In the genomic region with DNA sequence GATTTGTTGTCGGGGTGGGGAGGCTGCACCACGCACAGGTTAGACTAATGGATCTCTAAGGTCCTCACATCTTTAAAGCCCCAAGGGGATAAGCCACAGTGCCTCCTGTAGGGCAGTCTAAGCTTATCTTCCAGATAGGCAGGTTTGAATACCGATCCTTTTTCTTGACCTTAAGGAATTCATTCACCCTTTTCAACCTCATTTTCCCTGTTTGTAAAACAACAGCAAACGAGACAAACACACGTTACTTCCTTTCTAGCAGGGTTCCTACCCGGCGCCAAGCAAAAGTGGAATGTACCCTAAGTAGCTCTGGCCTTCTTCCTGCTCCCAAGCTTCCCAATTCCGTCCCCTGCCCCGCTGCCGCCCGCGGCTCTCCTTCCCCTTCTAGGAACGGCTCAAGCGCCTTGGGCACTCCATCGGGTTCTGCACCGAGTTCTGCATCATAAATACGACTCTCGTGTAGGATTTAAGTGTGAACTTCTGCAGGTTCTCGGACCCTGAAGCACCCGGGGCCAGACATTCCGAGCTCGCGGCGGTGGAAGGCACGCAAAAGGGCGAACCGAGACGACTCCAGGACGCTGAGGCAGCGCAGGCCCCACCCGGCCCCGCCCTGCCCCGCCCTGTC, we compare ENCODE assay signal across 1 cellular context.
A peak's percentile ranks its signal among the peaks of the same experiment; 100 is the strongest.
TF ChIP-seq lines count a peak whose summit lies in the region.

No MANE protein-coding gene starts in this region.

TF ChIP-seq in HEK293, 187 proteins besides CTCF, POLR2A, EP300 and RAD21 (continued from another document):
- TF ChIP-seq, protein P1, sequence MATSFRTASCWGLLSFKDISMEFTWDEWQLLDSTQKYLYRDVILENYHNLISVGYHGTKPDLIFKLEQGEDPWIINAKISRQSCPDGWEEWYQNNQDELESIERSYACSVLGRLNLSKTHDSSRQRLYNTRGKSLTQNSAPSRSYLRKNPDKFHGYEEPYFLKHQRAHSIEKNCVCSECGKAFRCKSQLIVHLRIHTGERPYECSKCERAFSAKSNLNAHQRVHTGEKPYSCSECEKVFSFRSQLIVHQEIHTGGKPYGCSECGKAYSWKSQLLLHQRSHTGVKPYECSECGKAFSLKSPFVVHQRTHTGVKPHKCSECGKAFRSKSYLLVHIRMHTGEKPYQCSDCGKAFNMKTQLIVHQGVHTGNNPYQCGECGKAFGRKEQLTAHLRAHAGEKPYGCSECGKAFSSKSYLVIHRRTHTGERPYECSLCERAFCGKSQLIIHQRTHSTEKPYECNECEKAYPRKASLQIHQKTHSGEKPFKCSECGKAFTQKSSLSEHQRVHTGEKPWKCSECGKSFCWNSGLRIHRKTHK (tag by site-specific recombination; IDR thresholded peaks at IDR 0.05), result no peak
- no peak for TF ChIP-seq ZNF791 (tag by site-specific recombination; IDR thresholded peaks at IDR 0.05)
- TF ChIP-seq ZNF174 (tag by site-specific recombination; IDR thresholded peaks at IDR 0.05), result no peak
- TF ChIP-seq GLIS1 (tag by site-specific recombination; IDR thresholded peaks at IDR 0.05), result no peak
- TF ChIP-seq, protein P2, sequence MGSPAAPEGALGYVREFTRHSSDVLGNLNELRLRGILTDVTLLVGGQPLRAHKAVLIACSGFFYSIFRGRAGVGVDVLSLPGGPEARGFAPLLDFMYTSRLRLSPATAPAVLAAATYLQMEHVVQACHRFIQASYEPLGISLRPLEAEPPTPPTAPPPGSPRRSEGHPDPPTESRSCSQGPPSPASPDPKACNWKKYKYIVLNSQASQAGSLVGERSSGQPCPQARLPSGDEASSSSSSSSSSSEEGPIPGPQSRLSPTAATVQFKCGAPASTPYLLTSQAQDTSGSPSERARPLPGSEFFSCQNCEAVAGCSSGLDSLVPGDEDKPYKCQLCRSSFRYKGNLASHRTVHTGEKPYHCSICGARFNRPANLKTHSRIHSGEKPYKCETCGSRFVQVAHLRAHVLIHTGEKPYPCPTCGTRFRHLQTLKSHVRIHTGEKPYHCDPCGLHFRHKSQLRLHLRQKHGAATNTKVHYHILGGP (tag by site-specific recombination; IDR thresholded peaks at IDR 0.05), result peak; percentile 72
- TF ChIP-seq, protein P3, sequence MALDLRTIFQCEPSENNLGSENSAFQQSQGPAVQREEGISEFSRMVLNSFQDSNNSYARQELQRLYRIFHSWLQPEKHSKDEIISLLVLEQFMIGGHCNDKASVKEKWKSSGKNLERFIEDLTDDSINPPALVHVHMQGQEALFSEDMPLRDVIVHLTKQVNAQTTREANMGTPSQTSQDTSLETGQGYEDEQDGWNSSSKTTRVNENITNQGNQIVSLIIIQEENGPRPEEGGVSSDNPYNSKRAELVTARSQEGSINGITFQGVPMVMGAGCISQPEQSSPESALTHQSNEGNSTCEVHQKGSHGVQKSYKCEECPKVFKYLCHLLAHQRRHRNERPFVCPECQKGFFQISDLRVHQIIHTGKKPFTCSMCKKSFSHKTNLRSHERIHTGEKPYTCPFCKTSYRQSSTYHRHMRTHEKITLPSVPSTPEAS (tag by site-specific recombination; IDR thresholded peaks at IDR 0.05), result no peak
- TF ChIP-seq ZNF830 (tag by site-specific recombination; IDR thresholded peaks at IDR 0.05; ENCODE audit: low read depth), result no peak
- 0 out of 2 replicates have a peak, but pooled peaks have one; percentile 23 for TF ChIP-seq ZNF76 (tag by site-specific recombination; IDR thresholded peaks at IDR 0.05; ENCODE audit: borderline replicate concordance, low read depth)
- no peak for TF ChIP-seq GLI2 (tag by site-specific recombination; IDR thresholded peaks at IDR 0.05; ENCODE audit: borderline replicate concordance, low read depth)
- no peak for TF ChIP-seq ZNF292 (tag by site-specific recombination; IDR thresholded peaks at IDR 0.05; ENCODE audit: borderline replicate concordance, low read depth)
- no peak for TF ChIP-seq ZNF169 (tag by site-specific recombination; IDR thresholded peaks at IDR 0.05)
- no peak for TF ChIP-seq ZNF184 (tag by site-specific recombination; IDR thresholded peaks at IDR 0.05)
- no peak for TF ChIP-seq BCL11A (tag by site-specific recombination; IDR thresholded peaks at IDR 0.05; ENCODE audit: low read depth)
- TF ChIP-seq ZNF48 (tag by site-specific recombination; IDR thresholded peaks at IDR 0.05), result no peak
- TF ChIP-seq ZNF366 (tag by site-specific recombination; conservative IDR thresholded peaks at IDR 0.05), result no peak
- TF ChIP-seq MEIS1 (CRISPR knock-in tag; IDR thresholded peaks at IDR 0.05; ENCODE audit: borderline replicate concordance), result no peak
- no peak for TF ChIP-seq ZNF626 (tag by site-specific recombination; IDR thresholded peaks at IDR 0.05)
- TF ChIP-seq ZNF747 (tag by site-specific recombination; IDR thresholded peaks at IDR 0.05), result no peak
- TF ChIP-seq FEZF1 (tag by site-specific recombination; IDR thresholded peaks at IDR 0.05), result no peak
- peak; percentile 75; the same call in 1 of the 2 replicates for TF ChIP-seq ZNF2 (tag by site-specific recombination; IDR thresholded peaks at IDR 0.05)
- no peak for TF ChIP-seq GFI1B (tag by site-specific recombination; IDR thresholded peaks at IDR 0.05)
- peak; percentile 100 for TF ChIP-seq ZNF600 (tag by site-specific recombination; IDR thresholded peaks at IDR 0.05)
- TF ChIP-seq ZNF248 (tag by site-specific recombination; IDR thresholded peaks at IDR 0.05), result no peak
